Comparison of ENCODE assay signal across 25 cellular contexts in genomic region chr2:15580451-15580850, GRCh38.
"Had no signal": no experiment of that assay in that cellular context is flagged by ENCODE, and none has a peak within 500 bp of the region (broad histone marks: within the 10 kb centered on the region; RNA-seq: fewer than 3 reads in every experiment).

No MANE protein-coding gene starts in this region.

- H3K27ac Mint-ChIP-seq: memory B cell; naive thymus-derived CD8-positive, alpha-beta T cell; nephron; stimulated activated effector memory CD8-positive, alpha-beta T cell treated with anti-CD3 and anti-CD28 coated beads, Interleukin-12 subunit alpha, Interleukin-12 subunit beta, amount 100 ng/mL, for 72 hours; stimulated activated naive CD8-positive, alpha-beta T cell treated with anti-CD3 and anti-CD28 coated beads, Interleukin-15, Interleukin-2, amounts not matched to agents 100 ng/mL and 50 ng/mL, for 24 hours; type B pancreatic cell had no signal

- H3K27me3 ChIP-seq: hepatocyte, pancreas, suprapubic skin, uterus had no signal

- FAIRE-seq: pancreas had no signal

- DNase-seq: islet precursor cell; left ventricle myocardium inferior; naive thymus-derived CD8-positive, alpha-beta T cell; nucleus accumbens; pancreas; posterior cingulate gyrus; retina; right cardiac atrium; stimulated activated CD4-positive, alpha-beta T cell treated with anti-CD3 and anti-CD28 coated beads, Interleukin-12 subunit alpha, Interleukin-12 subunit beta, amount 100 ng/mL, for 4 hours; stimulated activated CD4-positive, alpha-beta T cell treated with anti-CD3 and anti-CD28 coated beads, Interleukin-15, amount 100 ng/mL, for 24 hours; stimulated activated CD4-positive, alpha-beta T cell treated with anti-CD3 and anti-CD28 coated beads, Interleukin-4, amount 100 ng/mL, for 24 hours; stimulated activated naive CD4-positive, alpha-beta T cell; tibial artery; uterus had no signal

- H3K36me3 Mint-ChIP-seq: memory B cell; naive thymus-derived CD8-positive, alpha-beta T cell; stimulated activated effector memory CD8-positive, alpha-beta T cell treated with anti-CD3 and anti-CD28 coated beads, Interleukin-12 subunit alpha, Interleukin-12 subunit beta, amount 100 ng/mL, for 72 hours; type B pancreatic cell had no signal

- H3K9me3 ChIP-seq: left ventricle myocardium inferior, pancreas, prostate gland, suprapubic skin, thoracic aorta, tibial artery, uterus had no signal

- H3K27ac ChIP-seq: hepatocyte, left ventricle myocardium inferior, pancreas, prostate gland, skin epidermis, suprapubic skin, thoracic aorta, tibial artery, uterus had no signal

- H2AFZ ChIP-seq: hepatocyte had no signal

- H3K4me1 Mint-ChIP-seq: naive thymus-derived CD8-positive, alpha-beta T cell; neural crest cell; stimulated activated effector memory CD8-positive, alpha-beta T cell treated with anti-CD3 and anti-CD28 coated beads, Interleukin-12 subunit alpha, Interleukin-12 subunit beta, amount 100 ng/mL, for 72 hours had no signal

- H3K4me2 ChIP-seq: hepatocyte had no signal

- H3K79me2 ChIP-seq: hepatocyte had no signal

- H3K4me3 ChIP-seq: hepatocyte, left ventricle myocardium inferior, pancreas, prostate gland, skin epidermis, suprapubic skin, thoracic aorta, tibial artery, uterus had no signal

- H3K4me1 ChIP-seq: left ventricle myocardium inferior, pancreas, prostate gland, suprapubic skin, tibial artery, uterus had no signal

- H3K9me3 Mint-ChIP-seq: memory B cell; naive thymus-derived CD8-positive, alpha-beta T cell; nephron; neural crest cell; stimulated activated effector memory CD8-positive, alpha-beta T cell treated with anti-CD3 and anti-CD28 coated beads, Interleukin-12 subunit alpha, Interleukin-12 subunit beta, amount 100 ng/mL, for 72 hours; stimulated activated naive CD8-positive, alpha-beta T cell treated with anti-CD3 and anti-CD28 coated beads, Interleukin-15, Interleukin-2, amounts not matched to agents 100 ng/mL and 50 ng/mL, for 24 hours; type B pancreatic cell had no signal

- H3K27me3 Mint-ChIP-seq: memory B cell had no signal

- H3K4me3 Mint-ChIP-seq: memory B cell; naive thymus-derived CD8-positive, alpha-beta T cell; nephron; neural crest cell; stimulated activated effector memory CD8-positive, alpha-beta T cell treated with anti-CD3 and anti-CD28 coated beads, Interleukin-12 subunit alpha, Interleukin-12 subunit beta, amount 100 ng/mL, for 72 hours; stimulated activated naive CD8-positive, alpha-beta T cell treated with anti-CD3 and anti-CD28 coated beads, Interleukin-15, Interleukin-2, amounts not matched to agents 100 ng/mL and 50 ng/mL, for 24 hours; type B pancreatic cell had no signal

- H3K36me3 ChIP-seq: left ventricle myocardium inferior, pancreas, prostate gland, suprapubic skin, thoracic aorta, tibial artery, uterus had no signal
